In the genomic region with DNA sequence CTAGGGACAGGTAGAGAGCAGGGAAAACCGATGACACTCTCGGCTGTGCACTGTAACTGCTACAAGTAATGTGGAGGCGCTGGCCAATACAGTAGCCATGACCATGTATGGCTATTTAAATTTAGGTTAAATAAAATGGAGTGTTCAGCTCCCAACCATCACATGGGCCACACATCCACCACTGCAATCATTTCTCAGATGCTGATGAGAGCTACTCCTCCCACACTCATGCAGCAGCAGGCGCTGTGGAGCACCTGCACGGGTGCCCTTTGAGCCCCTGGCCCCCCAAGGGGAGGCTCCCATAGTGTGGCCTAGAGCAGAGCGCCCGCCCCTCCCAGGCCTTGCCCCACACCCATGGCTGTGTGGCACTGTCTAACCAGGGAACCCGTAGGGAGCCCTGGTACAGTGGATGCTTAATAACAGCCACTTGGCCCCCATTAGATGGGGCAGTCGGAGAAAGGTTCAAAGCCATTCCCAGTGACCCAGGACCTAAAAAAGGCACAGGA, we compare ENCODE assay signal across 14 cellular contexts.
DNase-seq lines count a peak whose midpoint lies in the region; ATAC-seq and TF ChIP-seq lines count a peak whose summit lies in the region.
"Had no signal": no experiment of that assay in that cellular context is flagged by ENCODE, and none has a peak within 500 bp of the region (broad histone marks: within the 10 kb centered on the region; RNA-seq: fewer than 3 reads in every experiment).

No MANE protein-coding gene starts in this region.

- H3K4me1 ChIP-seq in HEK293 (ENCODE audit: control insufficient read depth, insufficient read depth, low read length) (peaks cover 4% of the 10 kb centered on the region; the same call in 1 of the 2 replicates), RWPE2 (ENCODE audit: insufficient read depth, poor library complexity, severe bottlenecking) (no peaks in the 10 kb centered on the region)

- H3K36me3 ChIP-seq in HEK293 (ENCODE audit: control insufficient read depth in 2 of 2, insufficient read depth in 1 of 2, low read length in 2 of 2) (peaks cover 19 to 59% of the 10 kb centered on the region in 2 experiments), RWPE2 (ENCODE audit: low read depth) (peaks cover 43% of the 10 kb centered on the region)

- no peak overlapping the region for H3K27ac Mint-ChIP-seq in activated T-cell treated with anti-CD3 and anti-CD28 coated beads, Interleukin-2, amount 50 U/mL, for 24 hours
- H3K27ac Mint-ChIP-seq in stimulated activated naive B cell treated with anti-CD40 and anti-IgM and Interleukin-4, amounts not matched to agents 10 μg/mL and 1 μg/mL and 100 μg/mL, for 72 hours, result peak overlapping the region; percentile 69

- POLR2A ChIA-PET in HEK293 (lab: Yijun Ruan, JAX), result interaction anchor here (0.6 to 7.9 kb wide), 8 partner anchors 7 to 467 kb away, joined by 3 to 85 read pairs (median 4); a partner anchor contains a TSS

- H3K9me3 Mint-ChIP-seq in activated T-cell treated with anti-CD3 and anti-CD28 coated beads, Interleukin-2, amount 50 U/mL, for 24 hours, result no peaks in the 10 kb centered on the region
- no peaks in the 10 kb centered on the region for H3K9me3 Mint-ChIP-seq in stimulated activated naive B cell treated with anti-CD40 and anti-IgM and Interleukin-4, amounts not matched to agents 10 μg/mL and 1 μg/mL and 100 μg/mL, for 72 hours
- H3K9me3 Mint-ChIP-seq: activated naive CD4-positive, alpha-beta T cell treated with anti-CD3 and anti-CD28 coated beads for 36 hours had no signal

- CTCF ChIA-PET in HEK293 (lab: Yijun Ruan, JAX), result interaction anchor here (0.6 to 9.4 kb wide), 2 partner anchors 72 to 125 kb away, joined by 3 to 79 read pairs; no protein-coding TSS in a partner anchor

- H3K4me3 Mint-ChIP-seq in activated T-cell treated with anti-CD3 and anti-CD28 coated beads, Interleukin-2, amount 50 U/mL, for 24 hours, result no peak overlapping the region
- no peak overlapping the region for H3K4me3 Mint-ChIP-seq in stimulated activated naive B cell treated with anti-CD40 and anti-IgM and Interleukin-4, amounts not matched to agents 10 μg/mL and 1 μg/mL and 100 μg/mL, for 72 hours
- H3K4me3 Mint-ChIP-seq: activated naive CD4-positive, alpha-beta T cell treated with anti-CD3 and anti-CD28 coated beads for 36 hours had no signal

- H3K27me3 ChIP-seq in RWPE2 (ENCODE audit: insufficient read depth, poor library complexity, severe bottlenecking), result no peaks in the 10 kb centered on the region
- H3K27me3 ChIP-seq: BLaER1 treated with 17β-estradiol and CSF1 and Interleukin-3, amounts not matched to agents 10 nM and 100 nM had no signal

- peaks cover 50% of the 10 kb centered on the region for H3K36me3 Mint-ChIP-seq in activated T-cell treated with anti-CD3 and anti-CD28 coated beads, Interleukin-2, amount 50 U/mL, for 24 hours (ENCODE audit: low read depth)
- peaks cover 24 to 36% of the 10 kb centered on the region in 2 donors for H3K36me3 Mint-ChIP-seq in stimulated activated naive B cell treated with anti-CD40 and anti-IgM and Interleukin-4, amounts not matched to agents 10 μg/mL and 1 μg/mL and 100 μg/mL, for 72 hours

- ATAC-seq in RWPE2 (ENCODE audit: low read depth), result peak; percentile 0; the same call in 2 of the 3 replicates
- peak; percentile 6 to 15 for ATAC-seq in stimulated activated naive B cell treated with anti-CD40 and anti-IgM and Interleukin-4, amounts not matched to agents 10 μg/mL and 1 μg/mL and 100 μg/mL, for 72 hours (replicated peaks)

- H3K4me1 Mint-ChIP-seq in activated T-cell treated with anti-CD3 and anti-CD28 coated beads, Interleukin-2, amount 50 U/mL, for 24 hours (ENCODE audit: low read depth), result peaks cover 17% of the 10 kb centered on the region
- peaks cover 19% of the 10 kb centered on the region in 2 donors for H3K4me1 Mint-ChIP-seq in stimulated activated naive B cell treated with anti-CD40 and anti-IgM and Interleukin-4, amounts not matched to agents 10 μg/mL and 1 μg/mL and 100 μg/mL, for 72 hours

- no peak for TF ChIP-seq CTCF in HEK293 (tag by site-specific recombination; IDR thresholded peaks at IDR 0.05)
- no peak for TF ChIP-seq CTCF in RWPE2 (IDR thresholded peaks at IDR 0.05; ENCODE audit: poor library complexity, severe bottlenecking)

- H3K9me3 ChIP-seq in HEK293 (ENCODE audit: control insufficient read depth, insufficient read depth, low read depth, low read length) (no peaks in the 10 kb centered on the region), RWPE2 (ENCODE audit: severe bottlenecking) (no peaks in the 10 kb centered on the region)
- H3K9me3 ChIP-seq: BLaER1 treated with 17β-estradiol and CSF1 and Interleukin-3, amounts not matched to agents 10 nM and 100 nM had no signal

- H3K27ac ChIP-seq in HEK293 (ENCODE audit: extremely low read depth, low read depth, low read length) (no peak overlapping the region), RWPE2 (ENCODE audit: poor library complexity, severe bottlenecking) (no peak overlapping the region)
- H3K27ac ChIP-seq: BLaER1 treated with 17β-estradiol and CSF1 and Interleukin-3, amounts not matched to agents 10 nM and 100 nM had no signal

- H3K27me3 Mint-ChIP-seq in activated T-cell treated with anti-CD3 and anti-CD28 coated beads, Interleukin-2, amount 50 U/mL, for 24 hours, result no peaks in the 10 kb centered on the region
- H3K27me3 Mint-ChIP-seq in stimulated activated naive B cell treated with anti-CD40 and anti-IgM and Interleukin-4, amounts not matched to agents 10 μg/mL and 1 μg/mL and 100 μg/mL, for 72 hours, result no peaks in the 10 kb centered on the region

- H3K4me3 ChIP-seq in HEK293 (ENCODE audit: low read depth, low read length) (no peak overlapping the region), RWPE2 (ENCODE audit: severe bottlenecking) (no peak overlapping the region)
- H3K4me3 ChIP-seq: BLaER1 treated with 17β-estradiol and CSF1 and Interleukin-3, amounts not matched to agents 10 nM and 100 nM had no signal

- DNase-seq in activated T-cell treated with anti-CD3 and anti-CD28 coated beads, Interleukin-2, amount 50 U/mL, for 24 hours, result peak; percentile 58
- DNase-seq in activated T-cell treated with anti-CD3 and anti-CD28 coated beads for 4 hours (no peak), RWPE2 (ENCODE audit: low spot score) (no peak), DMS79 treated with DMSO at 0.1 percent for 48 hours (lab: John Stamatoyannopoulos, UW) (no peak), NCI-H146 (lab: John Stamatoyannopoulos, UW) (no peak), SHP77 (lab: John Stamatoyannopoulos, UW) (no peak)
- DNase-seq in stimulated activated naive B cell treated with anti-CD40 and anti-IgM and Interleukin-4, amounts not matched to agents 10 μg/mL and 1 μg/mL and 100 μg/mL, for 72 hours, result no peak
- DNase-seq: activated CD4-positive, alpha-beta T cell treated with anti-CD3 and anti-CD28 coated beads, Interleukin-2, amount 50 U/mL, for 1 hour; activated naive CD4-positive, alpha-beta T cell treated with anti-CD3 and anti-CD28 coated beads for 36 hours; NCI-H1105; NCI-H774; retina had no signal

TF ChIP-seq in HEK293, 187 proteins besides CTCF, POLR2A, EP300 and RAD21 (continues in another document):
- TF ChIP-seq, protein P1, sequence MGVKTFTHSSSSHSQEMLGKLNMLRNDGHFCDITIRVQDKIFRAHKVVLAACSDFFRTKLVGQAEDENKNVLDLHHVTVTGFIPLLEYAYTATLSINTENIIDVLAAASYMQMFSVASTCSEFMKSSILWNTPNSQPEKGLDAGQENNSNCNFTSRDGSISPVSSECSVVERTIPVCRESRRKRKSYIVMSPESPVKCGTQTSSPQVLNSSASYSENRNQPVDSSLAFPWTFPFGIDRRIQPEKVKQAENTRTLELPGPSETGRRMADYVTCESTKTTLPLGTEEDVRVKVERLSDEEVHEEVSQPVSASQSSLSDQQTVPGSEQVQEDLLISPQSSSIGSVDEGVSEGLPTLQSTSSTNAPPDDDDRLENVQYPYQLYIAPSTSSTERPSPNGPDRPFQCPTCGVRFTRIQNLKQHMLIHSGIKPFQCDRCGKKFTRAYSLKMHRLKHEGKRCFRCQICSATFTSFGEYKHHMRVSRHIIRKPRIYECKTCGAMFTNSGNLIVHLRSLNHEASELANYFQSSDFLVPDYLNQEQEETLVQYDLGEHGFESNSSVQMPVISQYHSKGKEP (tag by site-specific recombination; IDR thresholded peaks at IDR 0.05), result peak; percentile 56
- TF ChIP-seq, protein P2, sequence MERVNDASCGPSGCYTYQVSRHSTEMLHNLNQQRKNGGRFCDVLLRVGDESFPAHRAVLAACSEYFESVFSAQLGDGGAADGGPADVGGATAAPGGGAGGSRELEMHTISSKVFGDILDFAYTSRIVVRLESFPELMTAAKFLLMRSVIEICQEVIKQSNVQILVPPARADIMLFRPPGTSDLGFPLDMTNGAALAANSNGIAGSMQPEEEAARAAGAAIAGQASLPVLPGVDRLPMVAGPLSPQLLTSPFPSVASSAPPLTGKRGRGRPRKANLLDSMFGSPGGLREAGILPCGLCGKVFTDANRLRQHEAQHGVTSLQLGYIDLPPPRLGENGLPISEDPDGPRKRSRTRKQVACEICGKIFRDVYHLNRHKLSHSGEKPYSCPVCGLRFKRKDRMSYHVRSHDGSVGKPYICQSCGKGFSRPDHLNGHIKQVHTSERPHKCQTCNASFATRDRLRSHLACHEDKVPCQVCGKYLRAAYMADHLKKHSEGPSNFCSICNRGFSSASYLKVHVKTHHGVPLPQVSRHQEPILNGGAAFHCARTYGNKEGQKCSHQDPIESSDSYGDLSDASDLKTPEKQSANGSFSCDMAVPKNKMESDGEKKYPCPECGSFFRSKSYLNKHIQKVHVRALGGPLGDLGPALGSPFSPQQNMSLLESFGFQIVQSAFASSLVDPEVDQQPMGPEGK (tag by site-specific recombination; IDR thresholded peaks at IDR 0.05), result peak; percentile 69; the same call in 1 of the 2 replicates
- TF ChIP-seq, protein P3, sequence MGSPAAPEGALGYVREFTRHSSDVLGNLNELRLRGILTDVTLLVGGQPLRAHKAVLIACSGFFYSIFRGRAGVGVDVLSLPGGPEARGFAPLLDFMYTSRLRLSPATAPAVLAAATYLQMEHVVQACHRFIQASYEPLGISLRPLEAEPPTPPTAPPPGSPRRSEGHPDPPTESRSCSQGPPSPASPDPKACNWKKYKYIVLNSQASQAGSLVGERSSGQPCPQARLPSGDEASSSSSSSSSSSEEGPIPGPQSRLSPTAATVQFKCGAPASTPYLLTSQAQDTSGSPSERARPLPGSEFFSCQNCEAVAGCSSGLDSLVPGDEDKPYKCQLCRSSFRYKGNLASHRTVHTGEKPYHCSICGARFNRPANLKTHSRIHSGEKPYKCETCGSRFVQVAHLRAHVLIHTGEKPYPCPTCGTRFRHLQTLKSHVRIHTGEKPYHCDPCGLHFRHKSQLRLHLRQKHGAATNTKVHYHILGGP (tag by site-specific recombination; IDR thresholded peaks at IDR 0.05), result no peak
- TF ChIP-seq IKZF3 (tag by site-specific recombination; IDR thresholded peaks at IDR 0.05) (0 out of 2 replicates have a peak, but pooled peaks have one; percentile 40), ZNF561 (tag by site-specific recombination; IDR thresholded peaks at IDR 0.05; ENCODE audit: borderline replicate concordance) (peak; percentile 23; the same call in 1 of the 2 replicates), ZFHX2 (tag by site-specific recombination; conservative IDR thresholded peaks at IDR 0.05) (no peak), ZIC2 (tag by site-specific recombination; IDR thresholded peaks at IDR 0.05) (peak; percentile 19; the same call in 1 of the 2 replicates), BCL11A (tag by site-specific recombination; IDR thresholded peaks at IDR 0.05; ENCODE audit: low read depth) (peak; percentile 19; the same call in 1 of the 2 replicates)
